ENCODE assay signal across 14 cellular contexts in the genomic region with DNA sequence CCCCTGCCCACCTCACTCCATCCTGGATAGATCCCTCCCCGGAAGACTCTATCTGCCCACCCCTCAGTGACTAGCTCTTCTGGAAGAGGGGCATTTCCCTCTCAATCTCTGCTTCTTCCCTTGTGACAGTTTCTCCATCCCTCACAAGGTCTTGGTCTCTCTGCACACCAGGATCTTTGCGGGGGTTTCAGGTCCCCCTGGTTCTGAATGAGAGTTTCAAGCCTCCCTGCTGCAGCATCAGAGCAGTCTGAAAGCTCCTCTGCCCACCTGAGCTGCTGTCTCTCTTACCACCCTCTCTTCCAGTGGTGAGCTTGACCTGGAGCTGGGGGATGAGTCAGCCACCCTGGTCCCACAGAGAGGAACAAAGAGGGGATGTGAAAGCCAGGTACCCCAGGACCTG. TPM values are rescaled to one million over a fixed set of nuclear protein-coding genes. Genes with fewer than 3 reads are reported as not detected.
DNase-seq lines count a peak whose midpoint lies in the region; ATAC-seq and TF ChIP-seq lines count a peak whose summit lies in the region.
"Had no signal": no experiment of that assay in that cellular context is flagged by ENCODE, and none has a peak within 500 bp of the region (broad histone marks: within the 10 kb centered on the region; RNA-seq: fewer than 3 reads in every experiment).

No MANE protein-coding gene starts in this region.

- no peaks in the 10 kb centered on the region for H3K9me3 ChIP-seq in H9 (ENCODE audit: control insufficient read depth, low read depth, low read length)
- H3K9me3 ChIP-seq in PC-9 (ENCODE audit: insufficient read depth, low read depth), result no peaks in the 10 kb centered on the region
- no peaks in the 10 kb centered on the region for H3K9me3 ChIP-seq in mesenchymal stem cell (ENCODE audit: control insufficient read depth, low read length)
- H3K9me3 ChIP-seq in tibial nerve, result no peaks in the 10 kb centered on the region
- H3K9me3 ChIP-seq in left lung, result no peaks in the 10 kb centered on the region
- H3K9me3 ChIP-seq: BLaER1 treated with 17β-estradiol and CSF1 and Interleukin-3, amounts not matched to agents 10 nM and 100 nM had no signal

- H3K23ac ChIP-seq in H9 (ENCODE audit: insufficient read length, low read depth, low read length) (no peak overlapping the region), mesenchymal stem cell (ENCODE audit: low read length in 2 of 2) (no peak overlapping the region)

- ATAC-seq in GM19455 (IDR thresholded peaks at IDR 0.05; ENCODE audit: unreplicated experiment), result no peak
- ATAC-seq in left lung, result no peak

- H3T11ph ChIP-seq in H9 (ENCODE audit: low read length), result no peak overlapping the region

- no peak overlapping the region for H2BK15ac ChIP-seq in H9 (ENCODE audit: low read depth, low read length)
- no peak overlapping the region for H2BK15ac ChIP-seq in mesenchymal stem cell (ENCODE audit: low read depth, poor library complexity, severe bottlenecking)

- H3K27me3 Mint-ChIP-seq in H9 (ENCODE audit: low read depth) (peaks cover 28% of the 10 kb centered on the region), MCF 10A (ENCODE audit: insufficient read depth, unreplicated experiment) (peaks cover 11% of the 10 kb centered on the region)

- TF ChIP-seq POLR2A in tibial nerve (IDR thresholded peaks at IDR 0.05), result no peak

- no peak overlapping the region for H3K56ac ChIP-seq in H9 (ENCODE audit: insufficient read length, low read depth, low read length)

- H3F3A ChIP-seq in PC-9 (ENCODE audit: insufficient read depth, low read depth), result peaks cover 34% of the 10 kb centered on the region

- H3K4me1 Mint-ChIP-seq in H9 (peaks cover 12 to 26% of the 10 kb centered on the region in 2 experiments), MCF 10A (ENCODE audit: insufficient read depth, unreplicated experiment) (peaks cover 54% of the 10 kb centered on the region)

- no peaks in the 10 kb centered on the region for H3K79me1 ChIP-seq in H9 (ENCODE audit: insufficient read depth, low read depth, low read length, poor library complexity, severe bottlenecking)
- no peaks in the 10 kb centered on the region for H3K79me1 ChIP-seq in mesenchymal stem cell (replicated peaks; ENCODE audit: low read length, poor library complexity, severe bottlenecking)

- H4K20me1 ChIP-seq in H9 (ENCODE audit: control insufficient read depth, insufficient read depth, insufficient read length), result no peaks in the 10 kb centered on the region
- no peaks in the 10 kb centered on the region for H4K20me1 ChIP-seq in PC-9 (ENCODE audit: insufficient read depth)

- H3K36me3 ChIP-seq in PC-9 (ENCODE audit: low read depth) (no peaks in the 10 kb centered on the region), mesenchymal stem cell (ENCODE audit: control insufficient read depth in 1 of 2, insufficient read depth in 2 of 2, low read depth in 1 of 2, low read length in 2 of 2) (peaks cover 0 to 76% of the 10 kb centered on the region in 2 experiments), tibial nerve (peaks cover 0 to 22% (median 0%) of the 10 kb centered on the region in 3 donors), left lung (no peaks in the 10 kb centered on the region)
- H3K36me3 ChIP-seq: BLaER1 treated with 17β-estradiol and CSF1 and Interleukin-3, amounts not matched to agents 10 nM and 100 nM had no signal

- H2BK120ac ChIP-seq in H9 (ENCODE audit: low read depth, low read length, poor library complexity, severe bottlenecking), result no peak overlapping the region
- H2BK120ac ChIP-seq in mesenchymal stem cell (ENCODE audit: low read depth, low read length), result no peak overlapping the region

- H3K4me1 ChIP-seq in H9 (ENCODE audit: insufficient read depth, low read length), result no peaks in the 10 kb centered on the region
- peaks cover 78% of the 10 kb centered on the region for H3K4me1 ChIP-seq in PC-9 (replicated peaks; ENCODE audit: insufficient read depth)
- peaks cover 40% of the 10 kb centered on the region for H3K4me1 ChIP-seq in mesenchymal stem cell (ENCODE audit: control insufficient read depth, insufficient read depth, low read depth, low read length)
- H3K4me1 ChIP-seq in tibial nerve, result peaks cover 0 to 79% (median 32%) of the 10 kb centered on the region in 4 donors
- peaks cover 11 to 23% of the 10 kb centered on the region in 2 donors for H3K4me1 ChIP-seq in left lung

- H3K4me2 ChIP-seq in H9 (ENCODE audit: insufficient read depth, insufficient read length, low read length) (no peak overlapping the region), PC-9 (peak overlapping the region; percentile 16; the same call in 1 of the 2 replicates), mesenchymal stem cell (ENCODE audit: low read length, poor library complexity, severe bottlenecking) (no peak overlapping the region)
- H3K4me2 ChIP-seq: BLaER1 treated with 17β-estradiol and CSF1 and Interleukin-3, amounts not matched to agents 10 nM and 100 nM had no signal

- CTCF ChIA-PET in PC-9 (lab: Charles Lee), result no interaction called here
- CTCF ChIA-PET in MCF 10A (lab: Yijun Ruan, JAX), result interaction anchor here (0.6 kb wide), 2 partner anchors 36 to 486 kb away, joined by 3 to 6 read pairs; no protein-coding TSS in a partner anchor

- intact Hi-C loops in PC-9 (cut with micrococcal nuclease; ENCODE audit: unreplicated experiment) (no loop called here), MCF 10A (cut with micrococcal nuclease) (no loop called here), left lung (cut with DNase I) (no loop called here)

- H4K8ac ChIP-seq in H9 (replicated peaks; ENCODE audit: insufficient read length, low read depth, low read length) (no peak overlapping the region), mesenchymal stem cell (ENCODE audit: low read length) (no peak overlapping the region)

- H3K4me3 ChIP-seq in PC-9 (no peak overlapping the region), mesenchymal stem cell (ENCODE audit: insufficient read depth in 1 of 2, low read depth in 1 of 2, low read length in 2 of 2) (no peak overlapping the region), tibial nerve (no peak overlapping the region), left lung (no peak overlapping the region)
- H3K4me3 ChIP-seq: BLaER1 treated with 17β-estradiol and CSF1 and Interleukin-3, amounts not matched to agents 10 nM and 100 nM had no signal

- no peak overlapping the region for H2BK20ac ChIP-seq in H9 (ENCODE audit: low read depth, low read length, poor library complexity, severe bottlenecking)

- DNase-seq in H9, result no peak
- no peak for DNase-seq in PC-9
- DNase-seq in mesenchymal stem cell, result no peak
- no peak for DNase-seq in tibial nerve (ENCODE audit: low spot score in 2 of 2)
- DNase-seq in MCF 10A (ENCODE audit: unreplicated experiment), result no peak
- DNase-seq in left lung, result no peak
- DNase-seq in GDM1 (lab: John Stamatoyannopoulos, UW), result no peak
- DNase-seq: ACHN; CD4-positive, CD25-positive, alpha-beta regulatory T cell; DMS53; H7 had no signal

- no peak overlapping the region for H2BK12ac ChIP-seq in H9 (ENCODE audit: insufficient read length, low read depth, low read length)
- peak overlapping the region in 1 of 2 experiments; percentile 63 for H2BK12ac ChIP-seq in mesenchymal stem cell (ENCODE audit: low read length in 2 of 2)

- H2AFZ ChIP-seq in H9 (ENCODE audit: low read length), result no peak overlapping the region
- no peak overlapping the region for H2AFZ ChIP-seq in PC-9
- H2AFZ ChIP-seq in mesenchymal stem cell (ENCODE audit: low read depth, low read length), result no peak overlapping the region

- TF ChIP-seq EP300 in tibial nerve (IDR thresholded peaks at IDR 0.05), result no peak

- BruUV-seq in PC-9 (replicated peaks; lab: Mats Ljungman, UMichigan), result no TSS peak
- BruUV-seq in MCF 10A (replicated peaks; lab: Mats Ljungman, UMichigan), result no TSS peak

- H3K27ac Mint-ChIP-seq in H9 (peak overlapping the region in 2 of 3 experiments; percentile 34 to 37; a peak in 2 of 7 replicates), MCF 10A (ENCODE audit: low read depth, unreplicated experiment) (no peak overlapping the region)

- no peak overlapping the region for H3K14ac ChIP-seq in H9 (ENCODE audit: insufficient read depth, low read length)
- no peak overlapping the region for H3K14ac ChIP-seq in mesenchymal stem cell (ENCODE audit: low read length in 2 of 2)

- H4K5ac ChIP-seq in H9 (ENCODE audit: insufficient read length, low read depth, low read length), result no peak overlapping the region

- H3K79me2 ChIP-seq in H9 (ENCODE audit: insufficient read depth, low read length) (no peaks in the 10 kb centered on the region), PC-9 (ENCODE audit: low read depth) (no peaks in the 10 kb centered on the region)

- no peaks in the 10 kb centered on the region; the same call in 1 of the 2 replicates for H3K27me3 ChIP-seq in H9 (ENCODE audit: insufficient read depth, low read length)
- H3K27me3 ChIP-seq in PC-9 (ENCODE audit: insufficient read depth, low read depth), result no peaks in the 10 kb centered on the region
- peaks cover 0 to 67% of the 10 kb centered on the region in 2 experiments for H3K27me3 ChIP-seq in mesenchymal stem cell (ENCODE audit: control insufficient read depth in 1 of 2, insufficient read depth in 1 of 2, low read length in 2 of 2)
- peaks cover 0 to 13% of the 10 kb centered on the region in 2 donors for H3K27me3 ChIP-seq in tibial nerve
- H3K27me3 ChIP-seq in left lung, result peaks cover 0 to 50% of the 10 kb centered on the region in 2 donors

- no peaks in the 10 kb centered on the region for H3K9me2 ChIP-seq in PC-9 (ENCODE audit: insufficient read depth)

- H2BK5ac ChIP-seq in H9 (ENCODE audit: insufficient read length, low read length) (no peak overlapping the region), mesenchymal stem cell (ENCODE audit: low read depth, low read length, poor library complexity, severe bottlenecking) (no peak overlapping the region)

- TF ChIP-seq CTCF in H9 (conservative IDR thresholded peaks at IDR 0.05) (no peak), PC-9 (conservative IDR thresholded peaks at IDR 0.05) (no peak), tibial nerve (IDR thresholded peaks at IDR 0.05) (no peak), MCF 10A (IDR thresholded peaks at IDR 0.05; ENCODE audit: unreplicated experiment) (no peak), left lung (IDR thresholded peaks at IDR 0.05) (no peak)

- H3K9ac ChIP-seq in H9 (ENCODE audit: extremely low read depth, insufficient read length, low read length) (no peak overlapping the region), mesenchymal stem cell (ENCODE audit: low read length) (peak overlapping the region; percentile 9)
- H3K9ac ChIP-seq: BLaER1 treated with 17β-estradiol and CSF1 and Interleukin-3, amounts not matched to agents 10 nM and 100 nM had no signal

- H3K4me3 Mint-ChIP-seq in H9 (no peak overlapping the region), MCF 10A (ENCODE audit: unreplicated experiment) (no peak overlapping the region)

- no peak overlapping the region for H3K4ac ChIP-seq in H9 (ENCODE audit: low read depth, low read length)
- H3K4ac ChIP-seq in mesenchymal stem cell (ENCODE audit: low read depth in 1 of 2, low read length in 2 of 2), result no peak overlapping the region

- no peaks in the 10 kb centered on the region for H3K9me3 Mint-ChIP-seq in H9
- no peaks in the 10 kb centered on the region for H3K9me3 Mint-ChIP-seq in MCF 10A (ENCODE audit: unreplicated experiment)

- POLR2A ChIA-PET in PC-9 (lab: Charles Lee; ENCODE audit: unreplicated experiment), result no interaction called here
- POLR2A ChIA-PET in MCF 10A (lab: Yijun Ruan, JAX), result interaction anchor here (1.0 kb wide), 1 partner anchor 8 kb away, joined by 3 read pairs; no protein-coding TSS in a partner anchor

- H3K18ac ChIP-seq in H9 (ENCODE audit: insufficient read length, low read depth, low read length) (no peak overlapping the region), mesenchymal stem cell (ENCODE audit: low read depth in 1 of 2, low read length in 2 of 2) (no peak overlapping the region)

- H4K91ac ChIP-seq in H9 (ENCODE audit: insufficient read length, low read depth, low read length) (no peak overlapping the region), mesenchymal stem cell (ENCODE audit: low read length) (no peak overlapping the region)

- peaks cover 3% of the 10 kb centered on the region for H3K23me2 ChIP-seq in H9 (ENCODE audit: insufficient read length, low read depth, low read length, poor library complexity, severe bottlenecking)

- no peak overlapping the region for H2AK5ac ChIP-seq in H9 (ENCODE audit: insufficient read length, low read length)
- no peak overlapping the region for H2AK5ac ChIP-seq in mesenchymal stem cell (ENCODE audit: low read length, severe bottlenecking)

- WGBS in H9 (ENCODE audit: extremely low coverage, insufficient read length, low lambda C conversion rate), result no CpG with 5 or more reads among the region's 2 CpGs
- 100% methylated on average over 2 of the region's 2 CpGs for WGBS in mesenchymal stem cell
- 90 to 93% methylated on average over 2 of the region's 2 CpGs for WGBS in tibial nerve, 2 donors

- no peak overlapping the region for H3K27ac ChIP-seq in H9 (ENCODE audit: insufficient read length, low read depth, low read length)
- H3K27ac ChIP-seq in PC-9, result no peak overlapping the region
- H3K27ac ChIP-seq in mesenchymal stem cell (ENCODE audit: low read length, poor library complexity, severe bottlenecking), result no peak overlapping the region
- H3K27ac ChIP-seq in tibial nerve, result peak overlapping the region in 3 of 4 donors; percentile 74 to 89 (median 86)
- H3K27ac ChIP-seq in left lung, result no peak overlapping the region
- H3K27ac ChIP-seq: BLaER1 treated with 17β-estradiol and CSF1 and Interleukin-3, amounts not matched to agents 10 nM and 100 nM; HL-60 had no signal

- H3K36me3 Mint-ChIP-seq in H9 (ENCODE audit: insufficient read depth in 1 of 3, low read depth in 3 of 3) (no peaks in the 10 kb centered on the region; a peak in 1 of 7 replicates), MCF 10A (ENCODE audit: insufficient read depth, unreplicated experiment) (peaks cover 11% of the 10 kb centered on the region)

RNA-seq across cellular contexts. Expression of a gene that starts 24.4 kb away (rescaled TPM):
- total RNA-seq in H9 (2021) (5.0 and 5.2 TPM in 2 replicates), PC-9 (2021) (15.1 and 22.1 TPM in 2 replicates), tibial nerve (100 to 1,000 TPM; 231 to 547 (median 297) TPM), MCF 10A (2022) (3.0 and 4.3 TPM in 2 replicates), left lung (10 to 100 TPM; 44.8 to 78.4 TPM)
- 3.9 TPM for polyA plus RNA-seq in mesenchymal stem cell (2013, experiment 1 of 2)
- 3.2 TPM for polyA plus RNA-seq in mesenchymal stem cell (2013, experiment 2 of 2)

RNA-seq across cellular contexts. Expression of a gene that starts 43.3 kb away (rescaled TPM):
- total RNA-seq in H9 (2021) (44.0 and 45.3 TPM in 2 replicates), PC-9 (2021) (87.2 and 102 TPM in 2 replicates), tibial nerve (100 to 1,000 TPM in 3 of 4 donors, 10 to 100 TPM in 1; 74.3 to 121 (median 102) TPM), MCF 10A (2022) (65.6 and 86.5 TPM in 2 replicates), left lung (10 to 100 TPM; 70.7 to 72.1 TPM)
- polyA plus RNA-seq in mesenchymal stem cell (2013, experiment 1 of 2), result 68.3 TPM
- polyA plus RNA-seq in mesenchymal stem cell (2013, experiment 2 of 2), result 66.3 TPM

RNA-seq across cellular contexts. Expression of a gene that starts 45.3 kb away (rescaled TPM):
- total RNA-seq in H9 (2021), result 10.9 and 11.1 TPM in 2 replicates
- total RNA-seq in PC-9 (2021), result 11.6 and 12.6 TPM in 2 replicates
- 4.3 TPM for polyA plus RNA-seq in mesenchymal stem cell (2013, experiment 1 of 2)
- 4.3 TPM for polyA plus RNA-seq in mesenchymal stem cell (2013, experiment 2 of 2)
- total RNA-seq in tibial nerve, result 1 to 10 TPM; 1.3 to 5.4 (median 3.0) TPM
- 4.8 and 5.8 TPM in 2 replicates for total RNA-seq in MCF 10A (2022)
- 1 to 10 TPM; 3.6 to 5.3 TPM for total RNA-seq in left lung

RNA-seq across cellular contexts. Expression of a gene that starts 46.6 kb away (rescaled TPM):
- total RNA-seq in H9 (2021), result not detected in 2 replicates
- 0.33 TPM in 1 of 2 replicates, not detected in the other for total RNA-seq in PC-9 (2021)
- polyA plus RNA-seq in mesenchymal stem cell (2013, experiment 1 of 2), result 0.17 TPM
- 0.10 TPM for polyA plus RNA-seq in mesenchymal stem cell (2013, experiment 2 of 2)
- total RNA-seq in tibial nerve, result 10 to 100 TPM in 1 of 4 donors, 1 to 10 TPM in 3; 1.0 to 15.3 (median 3.9) TPM
- total RNA-seq in MCF 10A (2022), result 0.33 and 0.88 TPM in 2 replicates
- total RNA-seq in left lung, result under 1 TPM; 0.23 to 0.47 TPM
- total RNA-seq: CD4-positive, CD25-positive, alpha-beta regulatory T cell; H7 had no signal
- polyA plus RNA-seq: CD4-positive, CD25-positive, alpha-beta regulatory T cell had no signal

Comparison
In these comparisons a context has a peak if more than half of its experiments do, and no peak if none do; other contexts are left out.
1. H3K27ac ChIP-seq: peak in tibial nerve (3 of 4); none in H9 (single experiment), PC-9 (single experiment), mesenchymal stem cell (single experiment) and left lung (0 of 2).